ENCODE assay signal across 10 cellular contexts in the genomic region with DNA sequence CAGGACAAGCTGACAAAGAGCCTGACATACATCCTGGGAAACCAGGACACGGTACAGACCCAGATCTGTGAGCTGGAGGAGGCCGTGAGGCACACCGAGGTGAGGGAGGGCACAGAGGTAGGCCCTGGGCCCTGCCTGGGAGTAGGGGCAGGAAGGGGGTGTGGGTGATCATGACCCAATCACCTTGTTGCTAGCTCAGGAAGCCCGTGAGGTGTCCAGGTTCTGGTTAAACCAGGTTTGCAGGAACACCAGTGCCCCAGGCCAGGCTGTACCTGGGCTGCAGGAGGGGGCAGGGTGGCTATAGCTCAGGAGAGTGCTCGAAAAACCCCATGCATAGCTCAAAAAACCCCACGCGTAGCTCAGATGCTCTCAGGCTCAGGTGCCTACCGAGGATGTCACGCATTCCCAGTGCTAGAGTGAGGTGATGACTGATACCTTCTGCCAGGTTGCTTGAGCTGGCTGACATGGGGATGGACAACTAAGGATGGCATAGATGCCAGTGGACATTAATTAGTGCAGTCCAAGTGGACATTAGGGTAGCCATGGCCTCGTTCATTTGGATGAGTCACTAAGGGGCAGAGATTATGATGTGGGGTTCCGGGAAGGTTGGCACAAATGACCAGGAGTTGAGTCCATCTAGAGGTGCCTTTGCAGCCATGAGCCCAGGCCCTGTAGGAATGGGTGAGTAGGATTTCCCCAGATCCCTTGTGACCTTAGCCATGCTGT. TPM values are rescaled to one million over a fixed set of nuclear protein-coding genes. Genes with fewer than 3 reads are reported as not detected.
A peak's percentile ranks its signal among the peaks of the same experiment; 100 is the strongest.
DNase-seq lines count a peak whose midpoint lies in the region; ATAC-seq and TF ChIP-seq lines count a peak whose summit lies in the region.
"Had no signal": no experiment of that assay in that cellular context is flagged by ENCODE, and none has a peak within 500 bp of the region (broad histone marks: within the 10 kb centered on the region; RNA-seq: fewer than 3 reads in every experiment).

No MANE protein-coding gene starts in this region.

- H3K27ac ChIP-seq in 22Rv1 (peak overlapping the region; percentile 83), breast epithelium (peak overlapping the region; percentile 85 to 94), mesenchymal stem cell (ENCODE audit: low read length, poor library complexity, severe bottlenecking) (no peak overlapping the region), right atrium auricular region (no peak overlapping the region), gastroesophageal sphincter (no peak overlapping the region)
- H3K27ac ChIP-seq: HL-60 had no signal

- H3K27me3 ChIP-seq in breast epithelium (no peaks in the 10 kb centered on the region), mesenchymal stem cell (ENCODE audit: control insufficient read depth in 1 of 2, insufficient read depth in 1 of 2, low read length in 2 of 2) (no peaks in the 10 kb centered on the region), right atrium auricular region (peaks cover 0 to 8% of the 10 kb centered on the region in 2 donors), gastroesophageal sphincter (peaks cover 28% of the 10 kb centered on the region)

- H3K36me3 ChIP-seq in breast epithelium, result no peaks in the 10 kb centered on the region
- H3K36me3 ChIP-seq in mesenchymal stem cell (ENCODE audit: control insufficient read depth in 1 of 2, insufficient read depth in 2 of 2, low read depth in 1 of 2, low read length in 2 of 2), result peaks cover 39 to 55% of the 10 kb centered on the region in 2 experiments
- H3K36me3 ChIP-seq in right atrium auricular region, result no peaks in the 10 kb centered on the region
- H3K36me3 ChIP-seq in gastroesophageal sphincter, result peaks cover 0 to 7% of the 10 kb centered on the region in 2 donors

- peak overlapping the region; percentile 27 for H3K9ac ChIP-seq in mesenchymal stem cell (ENCODE audit: low read length)

- no peak overlapping the region for H2AFZ ChIP-seq in mesenchymal stem cell (ENCODE audit: low read depth, low read length)

- H3K4me1 ChIP-seq in breast epithelium (peaks cover 0 to 14% of the 10 kb centered on the region in 2 donors), mesenchymal stem cell (ENCODE audit: control insufficient read depth, insufficient read depth, low read depth, low read length) (peaks cover 26% of the 10 kb centered on the region), right atrium auricular region (peaks cover 0 to 20% of the 10 kb centered on the region in 2 donors), gastroesophageal sphincter (peaks cover 0 to 33% (median 18%) of the 10 kb centered on the region in 3 donors)

- H4K91ac ChIP-seq in mesenchymal stem cell (ENCODE audit: low read length), result peak overlapping the region; percentile 20

- no peak overlapping the region for H4K8ac ChIP-seq in mesenchymal stem cell (ENCODE audit: low read length)

- no peak overlapping the region for H3K4me2 ChIP-seq in mesenchymal stem cell (ENCODE audit: low read length, poor library complexity, severe bottlenecking)

- peaks cover 14% of the 10 kb centered on the region for H3K79me1 ChIP-seq in mesenchymal stem cell (replicated peaks; ENCODE audit: low read length, poor library complexity, severe bottlenecking)

- peak; percentile 45 for DNase-seq in GM13977 (ENCODE audit: low spot score)
- DNase-seq in breast epithelium (ENCODE audit: low spot score in 2 of 2), result peak; percentile 84 to 87
- no peak for DNase-seq in mesenchymal stem cell
- DNase-seq in right atrium auricular region (ENCODE audit: low spot score), result no peak
- DNase-seq in OCI-M2 (lab: John Stamatoyannopoulos, UW; ENCODE audit: unreplicated experiment), result no peak

- TF ChIP-seq POLR2A in breast epithelium (IDR thresholded peaks at IDR 0.05), result no peak
- no peak for TF ChIP-seq POLR2A in gastroesophageal sphincter (IDR thresholded peaks at IDR 0.05)

- intact Hi-C loops in breast epithelium (cut with DNase I; ENCODE audit: low total_unique reads), result no loop called here

- peak overlapping the region; percentile 20 for H2AK5ac ChIP-seq in mesenchymal stem cell (ENCODE audit: low read length, severe bottlenecking)

- H2BK5ac ChIP-seq in mesenchymal stem cell (ENCODE audit: low read depth, low read length, poor library complexity, severe bottlenecking), result no peak overlapping the region

- no peak overlapping the region for H3K14ac ChIP-seq in mesenchymal stem cell (ENCODE audit: low read length in 2 of 2)

- in situ Hi-C loops in GM13977 (cut with MboI; ENCODE audit: low pct_unique_long_range_greater_than_20kb, low sequenced_read_pairs, unreplicated experiment), result no loop called here

- WGBS in mesenchymal stem cell, result 87% methylated on average over 11 of the region's 11 CpGs
- WGBS in gastroesophageal sphincter (ENCODE audit: low coverage in 1 of 2), 2 donors, result 63 to 97% methylated on average over 6 of the region's 11 CpGs

- H2BK120ac ChIP-seq in mesenchymal stem cell (ENCODE audit: low read depth, low read length), result no peak overlapping the region

- H2BK12ac ChIP-seq in mesenchymal stem cell (ENCODE audit: low read length in 2 of 2), result peak overlapping the region in 1 of 2 experiments; percentile 6

- TF ChIP-seq CTCF in 22Rv1 (IDR thresholded peaks at IDR 0.05), result no peak
- TF ChIP-seq CTCF in GM13977 (IDR thresholded peaks at IDR 0.05; ENCODE audit: extremely low read depth, insufficient read depth, missing control alignments), result no peak
- TF ChIP-seq CTCF in breast epithelium (IDR thresholded peaks at IDR 0.05), result no peak
- TF ChIP-seq CTCF in right atrium auricular region (IDR thresholded peaks at IDR 0.05), result no peak
- TF ChIP-seq CTCF in gastroesophageal sphincter (IDR thresholded peaks at IDR 0.05), result no peak

- H3K4me3 ChIP-seq in breast epithelium, result peak overlapping the region in 1 of 3 donors; percentile 26
- no peak overlapping the region for H3K4me3 ChIP-seq in mesenchymal stem cell (ENCODE audit: insufficient read depth in 1 of 2, low read depth in 1 of 2, low read length in 2 of 2)
- no peak overlapping the region for H3K4me3 ChIP-seq in right atrium auricular region
- H3K4me3 ChIP-seq in gastroesophageal sphincter, result no peak overlapping the region

- H2BK15ac ChIP-seq in mesenchymal stem cell (ENCODE audit: low read depth, poor library complexity, severe bottlenecking), result no peak overlapping the region

- ATAC-seq in GM21526 (IDR thresholded peaks at IDR 0.05; ENCODE audit: low FRiP score, unreplicated experiment) (no peak), gastroesophageal sphincter (no peak)

- no peak overlapping the region for H3K4ac ChIP-seq in mesenchymal stem cell (ENCODE audit: low read depth in 1 of 2, low read length in 2 of 2)

- no peak for TF ChIP-seq EP300 in gastroesophageal sphincter (IDR thresholded peaks at IDR 0.05)

- no peak overlapping the region for H3K18ac ChIP-seq in mesenchymal stem cell (ENCODE audit: low read depth in 1 of 2, low read length in 2 of 2)

- H3K9me3 ChIP-seq in breast epithelium (no peaks in the 10 kb centered on the region), mesenchymal stem cell (ENCODE audit: control insufficient read depth, low read length) (no peaks in the 10 kb centered on the region), right atrium auricular region (no peaks in the 10 kb centered on the region), gastroesophageal sphincter (no peaks in the 10 kb centered on the region)

- no peak overlapping the region for H3K23ac ChIP-seq in mesenchymal stem cell (ENCODE audit: low read length in 2 of 2)

RNA-seq across cellular contexts. Expression of a gene that starts 3.7 kb away (rescaled TPM):
- total RNA-seq in breast epithelium, result 1 to 10 TPM in 1 of 3 donors, under 1 TPM in 1, not detected in 1; 0.98 to 1.5 TPM
- 7.1 TPM for polyA plus RNA-seq in mesenchymal stem cell (2013, experiment 1 of 2)
- polyA plus RNA-seq in mesenchymal stem cell (2013, experiment 2 of 2), result 6.5 TPM
- under 1 TPM in 1 of 2 donors, not detected in 1; 0.20 TPM for total RNA-seq in right atrium auricular region
- 1 to 10 TPM in 1 of 4 donors, under 1 TPM in 2, not detected in 1; 0.35 to 1.9 (median 0.40) TPM for total RNA-seq in gastroesophageal sphincter
- polyA plus RNA-seq: CD14-positive monocyte had no signal

RNA-seq across cellular contexts. Expression of a gene that starts 4.3 kb away (rescaled TPM):
- total RNA-seq in breast epithelium, result 100 to 1,000 TPM; 104 to 147 (median 131) TPM
- polyA plus RNA-seq in mesenchymal stem cell (2013, experiment 1 of 2), result 350 TPM
- polyA plus RNA-seq in mesenchymal stem cell (2013, experiment 2 of 2), result 358 TPM
- total RNA-seq in right atrium auricular region, result 100 to 1,000 TPM; 124 to 147 TPM
- total RNA-seq in gastroesophageal sphincter, result 100 to 1,000 TPM in 1 of 4 donors, 10 to 100 TPM in 3; 80.8 to 144 (median 92.3) TPM

RNA-seq across cellular contexts. Expression of a gene that starts 30.3 kb away (rescaled TPM):
- total RNA-seq in breast epithelium (10 to 100 TPM; 17.3 to 27.5 (median 25.9) TPM), right atrium auricular region (10 to 100 TPM; 10.9 to 11.2 TPM), gastroesophageal sphincter (10 to 100 TPM; 17.9 to 25.6 (median 20.1) TPM)
- polyA plus RNA-seq in mesenchymal stem cell (2013, experiment 1 of 2), result 41.3 TPM
- polyA plus RNA-seq in mesenchymal stem cell (2013, experiment 2 of 2), result 39.4 TPM

RNA-seq across cellular contexts. Expression of a gene that starts 31.1 kb away (rescaled TPM):
- total RNA-seq in breast epithelium, result 10 to 100 TPM; 41.1 to 50.8 (median 44.8) TPM
- 39.5 TPM for polyA plus RNA-seq in mesenchymal stem cell (2013, experiment 1 of 2)
- 38.9 TPM for polyA plus RNA-seq in mesenchymal stem cell (2013, experiment 2 of 2)
- 10 to 100 TPM; 16.2 to 27.0 TPM for total RNA-seq in right atrium auricular region
- total RNA-seq in gastroesophageal sphincter, result 10 to 100 TPM; 28.3 to 36.0 (median 32.6) TPM

RNA-seq across cellular contexts. Expression of a gene that starts 37.0 kb away (rescaled TPM):
- total RNA-seq in breast epithelium (10 to 100 TPM; 53.7 to 69.4 (median 68.2) TPM), right atrium auricular region (10 to 100 TPM; 46.5 to 47.8 TPM), gastroesophageal sphincter (100 to 1,000 TPM in 2 of 4 donors, 10 to 100 TPM in 2; 57.9 to 128 (median 87.7) TPM)
- polyA plus RNA-seq in mesenchymal stem cell (2013, experiment 1 of 2), result 176 TPM
- 182 TPM for polyA plus RNA-seq in mesenchymal stem cell (2013, experiment 2 of 2)

Comparison
In these comparisons a context has a peak if more than half of its experiments do, and no peak if none do; other contexts are left out.
1. H3K27ac ChIP-seq: peak in 22Rv1 (single experiment) and breast epithelium (2 of 2); none in mesenchymal stem cell (single experiment), right atrium auricular region (0 of 2) and gastroesophageal sphincter (0 of 4).
2. DNase-seq: peak in GM13977 (single experiment) and breast epithelium (2 of 2); none in mesenchymal stem cell (single experiment), right atrium auricular region (single experiment) and OCI-M2 (single experiment).